1 cellular context compared by ENCODE assay signal in genomic region chr12:108582981-108583770, GRCh38.
TF ChIP-seq lines count a peak whose summit lies in the region.

No MANE protein-coding gene starts in this region.

TF ChIP-seq in IMR-90, 13 proteins besides CTCF, POLR2A, EP300 and RAD21:
- TF ChIP-seq MAZ (IDR thresholded peaks at IDR 0.05; ENCODE audit: borderline replicate concordance, low read depth, low read length) (no peak), FOS (IDR thresholded peaks at IDR 0.05; ENCODE audit: low read depth, low read length) (no peak), MXI1 (IDR thresholded peaks at IDR 0.05; ENCODE audit: borderline replicate concordance, low read depth, low read length) (no peak), CHD1 (IDR thresholded peaks at IDR 0.05; ENCODE audit: low read depth, low read length) (no peak), RFX5 (IDR thresholded peaks at IDR 0.05; ENCODE audit: low read depth, low read length) (no peak), BHLHE40 (IDR thresholded peaks at IDR 0.05; ENCODE audit: low read depth, low read length) (no peak), MAFK (IDR thresholded peaks at IDR 0.05; ENCODE audit: low read depth, low read length) (no peak), CEBPB (IDR thresholded peaks at IDR 0.05; ENCODE audit: low read depth, low read length) (no peak), USF2 (IDR thresholded peaks at IDR 0.05; ENCODE audit: low read depth, low read length) (no peak)
